8 cellular contexts compared by ENCODE assay signal in genomic region chr1:222813866-222814535, GRCh38. TPM values are rescaled to one million over a fixed set of nuclear protein-coding genes. Genes with fewer than 3 reads are reported as not detected.
DNase-seq lines count a peak whose midpoint lies in the region; ATAC-seq and TF ChIP-seq lines count a peak whose summit lies in the region.

No MANE protein-coding gene starts in this region.

- DNase-seq in SJSA1 (ENCODE audit: low read depth in 1 of 2, low spot score in 2 of 2) (peak; percentile 52 to 61), fibroblast of mammary gland (ENCODE audit: low read depth) (peak; percentile 83), sigmoid colon (no peak), amygdala (lab: John Stamatoyannopoulos, UW) (no peak), RKO (ENCODE audit: low spot score) (no peak), T1000 (lab: John Stamatoyannopoulos, UW) (no peak)

- H3K4me1 ChIP-seq in SJSA1 (replicated peaks) (peaks cover 37% of the 10 kb centered on the region), sigmoid colon (peaks cover 4 to 49% (median 33%) of the 10 kb centered on the region in 4 donors)

- TF ChIP-seq POLR2A in sigmoid colon (IDR thresholded peaks at IDR 0.05), result no peak

- H3K27ac ChIP-seq in SJSA1 (peak overlapping the region; percentile 37), sigmoid colon (peak overlapping the region; percentile 89 to 99 (median 98))

- TF ChIP-seq CTCF in fibroblast of mammary gland (conservative IDR thresholded peaks at IDR 0.05; ENCODE audit: control insufficient read depth, insufficient read depth, low read depth, low read length), result no peak
- no peak for TF ChIP-seq CTCF in sigmoid colon (IDR thresholded peaks at IDR 0.05)

- WGBS in sigmoid colon, 2 donors, result 63 to 72% methylated on average over 14 of the region's 14 CpGs

- intact Hi-C loops in sigmoid colon (cut with DNase I), result loop anchor here (5.0 to 10.0 kb wide), 2 partner anchors 161 to 268 kb away; no protein-coding TSS in a partner anchor

- H3K9me3 ChIP-seq in SJSA1 (replicated peaks) (no peaks in the 10 kb centered on the region), sigmoid colon (no peaks in the 10 kb centered on the region)

- H3K27me3 ChIP-seq in SJSA1 (replicated peaks), result no peaks in the 10 kb centered on the region
- no peaks in the 10 kb centered on the region for H3K27me3 ChIP-seq in sigmoid colon

- H3K36me3 ChIP-seq in SJSA1 (no peaks in the 10 kb centered on the region), sigmoid colon (no peaks in the 10 kb centered on the region)

- no peak for TF ChIP-seq EP300 in sigmoid colon (IDR thresholded peaks at IDR 0.05)

- no peak overlapping the region; the same call in 1 of the 2 replicates for H3K4me3 ChIP-seq in SJSA1
- no peak overlapping the region for H3K4me3 ChIP-seq in fibroblast of mammary gland (ENCODE audit: control insufficient read depth, low read depth, low read length)
- H3K4me3 ChIP-seq in sigmoid colon, result peak overlapping the region in 3 of 4 donors; percentile 72 to 91 (median 88)

- ATAC-seq in GM19324 (IDR thresholded peaks at IDR 0.05; ENCODE audit: low FRiP score, unreplicated experiment), result peak; percentile 4
- no peak for ATAC-seq in HG02870 (IDR thresholded peaks at IDR 0.05; ENCODE audit: unreplicated experiment)

RNA-seq across cellular contexts. Expression of gene DISP1, which starts 0.8 kb away (rescaled TPM):
- total RNA-seq in SJSA1 (2014; rRNA removed; shearing (Covaris generic)), result 3.7 and 5.2 TPM in 2 replicates
- 10 to 100 TPM; 17.1 to 31.3 (median 23.5) TPM for total RNA-seq in sigmoid colon
- 1 to 10 TPM in 1 of 3 donors, under 1 TPM in 2; 0.46 to 3.8 (median 0.60) TPM for polyA plus RNA-seq in sigmoid colon

Comparison
In these comparisons a context has a peak if more than half of its experiments do, and no peak if none do; other contexts are left out.
1. DNase-seq: peak in SJSA1 (2 of 2) and fibroblast of mammary gland (single experiment); none in sigmoid colon (single experiment), amygdala (0 of 56), RKO (single experiment) and T1000 (single experiment).
2. H3K4me3 ChIP-seq: peak in sigmoid colon (3 of 4); none in SJSA1 (single experiment) and fibroblast of mammary gland (single experiment).